Comparison of ENCODE assay signal across 8 cellular contexts in the genomic region with DNA sequence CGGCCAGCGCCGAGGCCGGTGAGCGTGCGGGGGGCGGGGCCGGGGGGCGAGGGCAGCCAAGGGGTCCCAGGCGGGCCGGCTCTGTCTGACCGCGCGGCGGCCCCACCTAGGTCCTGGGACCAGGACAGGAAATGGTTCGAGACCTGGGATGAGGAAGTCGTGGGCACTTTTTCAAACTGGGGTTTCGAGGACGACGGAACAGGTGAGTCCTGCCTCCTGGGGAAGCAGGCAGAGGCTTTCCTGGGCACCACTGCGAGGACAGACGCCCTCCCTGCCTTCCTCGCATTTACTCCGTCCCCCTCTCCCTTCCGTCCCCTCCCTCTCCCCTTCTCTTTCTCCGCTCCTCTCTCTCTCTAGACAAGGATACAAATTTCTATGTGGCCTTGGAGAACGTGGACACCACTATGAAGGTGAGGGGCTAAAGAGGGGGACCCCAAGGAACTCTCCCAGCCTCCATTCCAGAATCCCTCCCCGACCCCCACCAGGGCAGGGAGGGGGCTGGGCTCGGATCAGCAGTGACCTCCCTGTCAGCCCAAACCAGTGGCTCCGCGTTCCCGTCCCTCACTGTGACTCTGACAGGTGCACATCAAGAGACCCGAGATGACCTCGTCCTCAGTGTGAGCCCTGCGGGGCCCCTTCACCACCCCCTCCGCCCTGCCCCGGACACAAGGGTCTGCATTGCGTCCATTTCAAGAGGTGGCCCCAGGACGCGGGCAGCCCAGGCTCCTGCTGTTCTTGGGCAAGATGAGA. TPM values are rescaled to one million over a fixed set of nuclear protein-coding genes. Genes with fewer than 3 reads are reported as not detected.
A peak's percentile ranks its signal among the peaks of the same experiment; 100 is the strongest.
DNase-seq lines count a peak whose midpoint lies in the region; ATAC-seq and TF ChIP-seq lines count a peak whose summit lies in the region.

No MANE protein-coding gene starts in this region.

- H3K27me3 ChIP-seq in Peyer's patch = peaks cover 0 to 28% of the 10 kb centered on the region in 2 donors
- peaks cover 9 to 86% (median 43%) of the 10 kb centered on the region in 4 donors for H3K27me3 ChIP-seq in esophagus muscularis mucosa
- H3K27me3 ChIP-seq in parathyroid adenoma (ENCODE audit: control insufficient read depth, insufficient read depth, low read length) = peaks cover 8% of the 10 kb centered on the region

- no peaks in the 10 kb centered on the region for H3K79me2 ChIP-seq in parathyroid adenoma

- H3K9me3 ChIP-seq in Peyer's patch (no peaks in the 10 kb centered on the region), esophagus muscularis mucosa (no peaks in the 10 kb centered on the region), parathyroid adenoma (ENCODE audit: control insufficient read depth, low read length) (no peaks in the 10 kb centered on the region)

- H3K4me1 ChIP-seq in Peyer's patch (peaks cover 0 to 33% (median 8%) of the 10 kb centered on the region in 4 donors), esophagus muscularis mucosa (peaks cover 12 to 18% (median 17%) of the 10 kb centered on the region in 4 donors), parathyroid adenoma (no peaks in the 10 kb centered on the region)

- 17% methylated on average over 25 of the region's 40 CpGs for WGBS in esophagus muscularis mucosa

- H3K9ac ChIP-seq in parathyroid adenoma = no peak overlapping the region

- DNase-seq in Peyer's patch (peak in 1 of 3 donors; percentile 70), esophagus muscularis mucosa (ENCODE audit: extremely low spot score) (no peak), DMS153 (lab: John Stamatoyannopoulos, UW) (no peak), DMS 273 treated with DMSO at 0.1 percent for 48 hours (lab: John Stamatoyannopoulos, UW) (no peak), NCI-H128 (lab: John Stamatoyannopoulos, UW; ENCODE audit: unreplicated experiment) (no peak)

- ATAC-seq in GM18867 (IDR thresholded peaks at IDR 0.05; ENCODE audit: unreplicated experiment) (peak; percentile 11), HG02623 (IDR thresholded peaks at IDR 0.05; ENCODE audit: unreplicated experiment) (no peak)

- peak overlapping the region; percentile 68 for H3K4me2 ChIP-seq in parathyroid adenoma (ENCODE audit: low read length)

- H2AFZ ChIP-seq in parathyroid adenoma = peak overlapping the region; percentile 53

- TF ChIP-seq EP300 in esophagus muscularis mucosa (IDR thresholded peaks at IDR 0.05) = no peak

- intact Hi-C loops in esophagus muscularis mucosa (cut with DNase I) = loop anchor here (5.0 kb wide), 1 partner anchor 91 kb away; no protein-coding TSS in a partner anchor

- peak overlapping the region; percentile 11 to 85 (median 72) for H3K27ac ChIP-seq in Peyer's patch
- no peak overlapping the region for H3K27ac ChIP-seq in esophagus muscularis mucosa (replicated peaks in 1 of 4)
- no peak overlapping the region for H3K27ac ChIP-seq in parathyroid adenoma

- no peak for TF ChIP-seq POLR2A in Peyer's patch (IDR thresholded peaks at IDR 0.05)
- no peak for TF ChIP-seq POLR2A in esophagus muscularis mucosa (IDR thresholded peaks at IDR 0.05; ENCODE audit: low read depth)

- H3K36me3 ChIP-seq in Peyer's patch = peaks cover 0 to 14% (median 0%) of the 10 kb centered on the region in 3 donors
- H3K36me3 ChIP-seq in esophagus muscularis mucosa = no peaks in the 10 kb centered on the region
- H3K36me3 ChIP-seq in parathyroid adenoma (ENCODE audit: control insufficient read depth, insufficient read depth, low read length) = no peaks in the 10 kb centered on the region

- TF ChIP-seq CTCF in Peyer's patch (IDR thresholded peaks at IDR 0.05) (no peak), esophagus muscularis mucosa (IDR thresholded peaks at IDR 0.05) (no peak), parathyroid adenoma (IDR thresholded peaks at IDR 0.05) (no peak)

- H3K4me3 ChIP-seq in Peyer's patch (peak overlapping the region; percentile 26 to 62 (median 37)), esophagus muscularis mucosa (peak overlapping the region; percentile 29 to 51 (median 38)), parathyroid adenoma (ENCODE audit: low read depth, low read length) (no peak overlapping the region)

RNA-seq across cellular contexts. Expression of gene MUC12, which starts 2.6 kb away (rescaled TPM):
- total RNA-seq in Peyer's patch = 10 to 100 TPM in 2 of 4 donors, 1 to 10 TPM in 2; 4.8 to 31.8 (median 9.0) TPM
- total RNA-seq in esophagus muscularis mucosa = 1 to 10 TPM in 2 of 4 donors, not detected in 2; 1.1 to 2.5 TPM

RNA-seq across cellular contexts. Expression of gene MUC3A, which starts 17.4 kb away (rescaled TPM):
- total RNA-seq in Peyer's patch (100 to 1,000 TPM in 3 of 4 donors, 10 to 100 TPM in 1; 85.8 to 694 (median 395) TPM), esophagus muscularis mucosa (under 1 TPM in 2 of 4 donors, not detected in 2; under 0.01 to 0.23 TPM)

RNA-seq across cellular contexts. Expression of gene MUC17, which starts 53.2 kb away (rescaled TPM):
- total RNA-seq in Peyer's patch (1,000 to 10,000 TPM in 1 of 4 donors, 100 to 1,000 TPM in 2, 10 to 100 TPM in 1; 64.4 to 1,011 (median 801) TPM), esophagus muscularis mucosa (under 1 TPM in 1 of 4 donors, not detected in 3; 0.06 TPM)

Comparison
In these comparisons a context has a peak if more than half of its experiments do, and no peak if none do; other contexts are left out.
1. H3K27ac ChIP-seq: peak in Peyer's patch (4 of 4); none in esophagus muscularis mucosa (0 of 4) and parathyroid adenoma (single experiment).
2. RNA of gene MUC3A, which starts 17.4 kb away (total RNA-seq): 85.8 to 694 TPM in Peyer's patch; under 0.01 to 0.23 TPM in esophagus muscularis mucosa; every median in the first group is over 10 times any median in the second.
3. RNA of gene MUC17, which starts 53.2 kb away (total RNA-seq): 64.4 to 1,011 TPM in Peyer's patch; 0.06 TPM in esophagus muscularis mucosa; every median in the first group is over 10 times any median in the second.